Comparison of ENCODE assay signal across 23 cellular contexts in genomic region chr2:217466799-217467198, GRCh38.
DNase-seq lines count a peak whose midpoint lies in the region; ATAC-seq, FAIRE-seq and TF ChIP-seq lines count a peak whose summit lies in the region.
"Had no signal": no experiment of that assay in that cellular context is flagged by ENCODE, and none has a peak within 500 bp of the region (broad histone marks: within the 10 kb centered on the region; RNA-seq: fewer than 3 reads in every experiment).

No MANE protein-coding gene starts in this region.

- CTCF ChIA-PET in WTC11 (lab: Charles Lee): no interaction called here

- POLR2A ChIA-PET in WTC11 (lab: Charles Lee): no interaction called here

- H3K27me3 Mint-ChIP-seq in WTC11 (ENCODE audit: low read depth): no peaks in the 10 kb centered on the region
- peaks cover 5% of the 10 kb centered on the region for H3K27me3 Mint-ChIP-seq in neural progenitor cell (ENCODE audit: insufficient read depth, low read depth)

- H3K4me3 Mint-ChIP-seq in WTC11: no peak overlapping the region
- H3K4me3 Mint-ChIP-seq in neural progenitor cell: no peak overlapping the region
- H3K4me3 Mint-ChIP-seq: CD14-positive monocyte had no signal

- H3K36me3 Mint-ChIP-seq in WTC11 (no peaks in the 10 kb centered on the region), neural progenitor cell (no peaks in the 10 kb centered on the region)
- H3K36me3 Mint-ChIP-seq: CD14-positive monocyte had no signal

- H3K9me3 ChIP-seq in kidney (ENCODE audit: control insufficient read depth in 1 of 2, low read length in 2 of 2): no peaks in the 10 kb centered on the region
- H3K9me3 ChIP-seq in neural progenitor cell (ENCODE audit: low read depth): no peaks in the 10 kb centered on the region
- no peaks in the 10 kb centered on the region for H3K9me3 ChIP-seq in vagina

- no peaks in the 10 kb centered on the region for H3K79me2 ChIP-seq in neural progenitor cell (ENCODE audit: low read depth)

- H3K4me3 ChIP-seq in kidney (ENCODE audit: low read length in 2 of 2): no peak overlapping the region
- no peak overlapping the region for H3K4me3 ChIP-seq in neural progenitor cell
- peak overlapping the region in 1 of 2 donors; percentile 10 for H3K4me3 ChIP-seq in vagina
- H3K4me3 ChIP-seq: GM23248 had no signal

- H4K20me1 ChIP-seq in neural progenitor cell (ENCODE audit: low read depth): no peaks in the 10 kb centered on the region

- H3K27ac ChIP-seq in kidney (ENCODE audit: low read depth in 2 of 2, low read length in 2 of 2) (no peak overlapping the region), neural progenitor cell (no peak overlapping the region), vagina (peak overlapping the region; percentile 52)
- H3K27ac ChIP-seq: GM23248, RWPE1 had no signal

- H3K9me3 Mint-ChIP-seq in WTC11 (no peaks in the 10 kb centered on the region), neural progenitor cell (no peaks in the 10 kb centered on the region)
- H3K9me3 Mint-ChIP-seq: CD14-positive monocyte had no signal

- ATAC-seq in WTC11: no peak
- ATAC-seq in HG03039 (IDR thresholded peaks at IDR 0.05; ENCODE audit: unreplicated experiment): no peak
- ATAC-seq: PC-3 had no signal

- no peaks in the 10 kb centered on the region for H3K4me1 Mint-ChIP-seq in WTC11
- peaks cover 11% of the 10 kb centered on the region for H3K4me1 Mint-ChIP-seq in neural progenitor cell
- H3K4me1 Mint-ChIP-seq: CD14-positive monocyte had no signal

- peak overlapping the region; percentile 76; the same call in 1 of the 2 replicates for H3K27ac Mint-ChIP-seq in WTC11
- peak overlapping the region; percentile 47 for H3K27ac Mint-ChIP-seq in neural progenitor cell
- H3K27ac Mint-ChIP-seq: CD14-positive monocyte had no signal

- TF ChIP-seq CTCF in WTC11 (IDR thresholded peaks at IDR 0.05): no peak
- no peak for TF ChIP-seq CTCF in kidney (IDR thresholded peaks at IDR 0.05; ENCODE audit: borderline replicate concordance, extremely low read depth, insufficient read depth)
- no peak for TF ChIP-seq CTCF in neural progenitor cell (IDR thresholded peaks at IDR 0.05)
- no peak for TF ChIP-seq CTCF in vagina (IDR thresholded peaks at IDR 0.05)

- intact Hi-C loops in kidney (cut with DNase I): no loop called here
- intact Hi-C loops in vagina (cut with DNase I): no loop called here

- H3K36me3 ChIP-seq in kidney (ENCODE audit: control insufficient read depth in 1 of 2, insufficient read depth in 2 of 2, low read length in 2 of 2): no peaks in the 10 kb centered on the region
- no peaks in the 10 kb centered on the region for H3K36me3 ChIP-seq in neural progenitor cell
- H3K36me3 ChIP-seq in vagina: no peaks in the 10 kb centered on the region

- no peak for FAIRE-seq in kidney (lab: Jason Lieb, UNC)
- FAIRE-seq: G401.6, GM19239 had no signal

- DNase-seq in WTC11 (ENCODE audit: low spot score): no peak
- peak; percentile 89 for DNase-seq in kidney
- DNase-seq in neural progenitor cell (ENCODE audit: low spot score): no peak
- no peak for DNase-seq in vagina (ENCODE audit: extremely low spot score in 2 of 2)
- no peak for DNase-seq in NCI-H2107 treated with DMSO at 0.1 percent for 48 hours (lab: John Stamatoyannopoulos, UW; ENCODE audit: unreplicated experiment)
- no peak for DNase-seq in NCI-H226
- DNase-seq: ACHN, AML-193, COR-L47, HCEC 1CT, KBM-7, MV-4-11, NCI-H1694 treated with DMSO at 0.1 percent for 48 hours, NCI-H2107, NCI-H2227 treated with DMSO at 0.1 percent for 48 hours, NCI-H524, PC-3 had no signal

- no peak for TF ChIP-seq POLR2A in vagina (IDR thresholded peaks at IDR 0.05)

- H3K4me1 ChIP-seq in kidney (ENCODE audit: control insufficient read depth in 1 of 2, insufficient read depth in 1 of 2, low read depth in 1 of 2, low read length in 2 of 2): no peaks in the 10 kb centered on the region
- H3K4me1 ChIP-seq in neural progenitor cell: peaks cover 6% of the 10 kb centered on the region
- H3K4me1 ChIP-seq in vagina: peaks cover 21% of the 10 kb centered on the region

- no peaks in the 10 kb centered on the region for H3F3A ChIP-seq in neural progenitor cell (ENCODE audit: low read depth)

- no peak overlapping the region for H3K9ac ChIP-seq in kidney (ENCODE audit: low read length in 2 of 2)
- H3K9ac ChIP-seq in neural progenitor cell: no peak overlapping the region
- H3K9ac ChIP-seq: GM23248 had no signal

- no peaks in the 10 kb centered on the region for H3K27me3 ChIP-seq in neural progenitor cell
- H3K27me3 ChIP-seq in vagina: no peaks in the 10 kb centered on the region

- no peak overlapping the region for H2AFZ ChIP-seq in neural progenitor cell (replicated peaks)
- H2AFZ ChIP-seq: GM23248 had no signal

- H3K4me2 ChIP-seq in neural progenitor cell: no peak overlapping the region

TF ChIP-seq in WTC11, 78 proteins besides CTCF, POLR2A, EP300 and RAD21 (continues in another document):
- TF ChIP-seq HMGA2 (CRISPR knock-in tag; IDR thresholded peaks at IDR 0.05) (no peak), IRF2 (CRISPR knock-in tag; IDR thresholded peaks at IDR 0.05; ENCODE audit: borderline replicate concordance, low read depth) (no peak), FOXK1 (CRISPR knock-in tag; IDR thresholded peaks at IDR 0.05) (no peak), CREM (CRISPR knock-in tag; IDR thresholded peaks at IDR 0.05) (no peak), MXD4 (CRISPR knock-in tag; IDR thresholded peaks at IDR 0.05; ENCODE audit: borderline replicate concordance) (no peak), MAX (CRISPR knock-in tag; IDR thresholded peaks at IDR 0.05) (no peak), NR1H2 (CRISPR knock-in tag; IDR thresholded peaks at IDR 0.05) (no peak), GABPB1 (CRISPR knock-in tag; IDR thresholded peaks at IDR 0.05) (no peak), FOXP4 (CRISPR knock-in tag; IDR thresholded peaks at IDR 0.05) (no peak), AR (CRISPR knock-in tag; IDR thresholded peaks at IDR 0.05) (no peak), PRRX2 (CRISPR knock-in tag; IDR thresholded peaks at IDR 0.05) (no peak), E2F5 (CRISPR knock-in tag; IDR thresholded peaks at IDR 0.05) (no peak), HMGXB4 (CRISPR knock-in tag; IDR thresholded peaks at IDR 0.05) (no peak)
